1 cellular context compared by ENCODE assay signal in genomic region chr2:71166812-71167211, GRCh38.
TF ChIP-seq lines count a peak whose summit lies in the region.

No MANE protein-coding gene starts in this region.

TF ChIP-seq in HEK293, 187 proteins besides CTCF, POLR2A, EP300 and RAD21 (continued from another document):
- peak; percentile 30; the same call in 1 of the 2 replicates for TF ChIP-seq PRDM10 (tag by site-specific recombination; IDR thresholded peaks at IDR 0.05)
- no peak for TF ChIP-seq ZNF121 (tag by site-specific recombination; IDR thresholded peaks at IDR 0.05)
- no peak for TF ChIP-seq MZF1 (tag by site-specific recombination; IDR thresholded peaks at IDR 0.05; ENCODE audit: borderline replicate concordance)
